19 cellular contexts compared by ENCODE assay signal in the genomic region with DNA sequence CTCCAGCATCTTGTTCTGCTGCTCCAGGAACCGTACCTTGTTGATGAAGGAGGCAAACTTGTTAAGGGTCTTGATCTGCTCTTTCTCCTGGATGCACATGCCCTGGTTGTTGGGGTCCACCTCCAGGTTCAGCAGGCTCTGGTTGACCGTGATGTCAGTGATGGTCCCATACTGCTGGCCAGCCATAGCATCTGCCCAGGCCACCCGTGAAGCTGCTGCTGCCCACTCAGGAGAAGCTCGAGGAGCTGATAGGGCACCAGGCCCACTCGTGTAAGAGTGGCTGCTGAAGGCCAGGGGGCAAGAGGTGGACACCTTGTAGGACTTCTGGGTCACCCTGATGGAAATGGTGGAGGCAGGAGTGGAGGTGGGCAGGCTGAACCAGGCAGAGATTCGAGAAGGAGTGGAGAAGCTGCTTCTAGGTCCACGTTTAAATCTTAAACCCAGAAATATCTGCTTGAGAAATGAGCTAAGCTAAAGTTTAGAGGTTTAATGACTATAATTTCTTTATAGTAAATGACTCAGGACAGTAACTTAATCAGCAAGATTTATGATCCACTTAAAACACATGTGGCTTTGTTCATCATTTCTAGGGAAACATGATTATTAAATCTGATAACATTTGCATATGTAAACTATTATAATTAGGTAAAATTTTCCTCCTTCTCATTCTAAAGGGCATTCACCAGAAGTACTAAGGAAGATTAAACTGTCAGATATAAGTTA.
DNase-seq lines count a peak whose midpoint lies in the region; ATAC-seq and TF ChIP-seq lines count a peak whose summit lies in the region.
"Had no signal": no experiment of that assay in that cellular context is flagged by ENCODE, and none has a peak within 500 bp of the region (broad histone marks: within the 10 kb centered on the region; RNA-seq: fewer than 3 reads in every experiment).

No MANE protein-coding gene starts in this region.

- H3K9me3 Mint-ChIP-seq in chondrocyte (ENCODE audit: low read depth) = peaks cover 4% of the 10 kb centered on the region
- peaks cover 9% of the 10 kb centered on the region for H3K9me3 Mint-ChIP-seq in activated CD4-positive, alpha-beta memory T cell treated with anti-CD3 and anti-CD28 coated beads for 36 hours
- H3K9me3 Mint-ChIP-seq: CD4-positive, alpha-beta T cell had no signal

- no peaks in the 10 kb centered on the region for H3K27me3 Mint-ChIP-seq in chondrocyte (ENCODE audit: low read depth)
- H3K27me3 Mint-ChIP-seq in activated CD4-positive, alpha-beta memory T cell treated with anti-CD3 and anti-CD28 coated beads for 36 hours = no peaks in the 10 kb centered on the region
- H3K27me3 Mint-ChIP-seq: CD4-positive, alpha-beta T cell had no signal

- H3K4me2 ChIP-seq in neuronal stem cell (ENCODE audit: insufficient read depth, low read length, poor library complexity, severe bottlenecking) = no peak overlapping the region
- H3K4me2 ChIP-seq: A549 had no signal

- H3K27ac ChIP-seq in left ventricle myocardium inferior (replicated peaks) (no peak overlapping the region), neuronal stem cell (replicated peaks; ENCODE audit: low read length) (no peak overlapping the region)
- H3K27ac ChIP-seq: 22Rv1, A549, C4-2B, HL-60 had no signal

- H3K4ac ChIP-seq in neuronal stem cell (ENCODE audit: low read length) = no peak overlapping the region

- no peaks in the 10 kb centered on the region for H3K36me3 ChIP-seq in left ventricle myocardium inferior
- H3K36me3 ChIP-seq in neuronal stem cell (replicated peaks in 1 of 2; ENCODE audit: control insufficient read depth in 2 of 2, insufficient read depth in 2 of 2, low read length in 2 of 2) = no peaks in the 10 kb centered on the region

- no peak overlapping the region for H3K14ac ChIP-seq in neuronal stem cell (ENCODE audit: low read length)

- TF ChIP-seq CTCF in left ventricle myocardium inferior (IDR thresholded peaks at IDR 0.05; ENCODE audit: borderline replicate concordance) (no peak), chondrocyte (IDR thresholded peaks at IDR 0.05) (no peak)

- no peaks in the 10 kb centered on the region for H3K27me3 ChIP-seq in left ventricle myocardium inferior (ENCODE audit: low read depth)
- H3K27me3 ChIP-seq in neuronal stem cell (ENCODE audit: control insufficient read depth in 3 of 3, insufficient read depth in 3 of 3, low read depth in 1 of 3, low read length in 3 of 3) = no peaks in the 10 kb centered on the region

- no peak overlapping the region for H2BK15ac ChIP-seq in neuronal stem cell (ENCODE audit: low read length)

- no peak for ATAC-seq in Right ventricle myocardium inferior
- ATAC-seq: A549, HCT116 had no signal

- no peak overlapping the region for H3K4me3 Mint-ChIP-seq in chondrocyte (ENCODE audit: unreplicated experiment)
- H3K4me3 Mint-ChIP-seq in activated CD4-positive, alpha-beta memory T cell treated with anti-CD3 and anti-CD28 coated beads for 36 hours = no peak overlapping the region
- H3K4me3 Mint-ChIP-seq: CD4-positive, alpha-beta T cell; HFFc6 had no signal

- no CpG with 5 or more reads among the region's 7 CpGs for WGBS in neuronal stem cell (ENCODE audit: extremely low coverage in 2 of 2, insufficient read length in 2 of 2, insufficient replicate concordance in 1 of 2), 2 donors

- H3K36me3 Mint-ChIP-seq in chondrocyte (ENCODE audit: low read depth) = no peaks in the 10 kb centered on the region
- H3K36me3 Mint-ChIP-seq in activated CD4-positive, alpha-beta memory T cell treated with anti-CD3 and anti-CD28 coated beads for 36 hours = no peaks in the 10 kb centered on the region

- DNase-seq in Right ventricle myocardium inferior (ENCODE audit: missing footprints) (peak; percentile 30), left ventricle myocardium inferior (no peak), chondrocyte (ENCODE audit: low spot score) (peak; percentile 66), neuronal stem cell (ENCODE audit: low spot score) (no peak), kidney tubule cell (ENCODE audit: low spot score) (no peak)
- no peak for DNase-seq in activated CD4-positive, alpha-beta memory T cell treated with anti-CD3 and anti-CD28 coated beads for 36 hours
- no peak for DNase-seq in stimulated activated CD8-positive, alpha-beta memory T cell treated with anti-CD3 and anti-CD28 coated beads, Interleukin-4, amount 100 ng/mL, for 48 hours
- DNase-seq: AML-193; Caco-2; CD4-positive, alpha-beta T cell; GDM1; GOT3; H7; HFFc6 had no signal

- no peak overlapping the region for H2BK12ac ChIP-seq in neuronal stem cell (ENCODE audit: low read length)

- no peak overlapping the region for H4K91ac ChIP-seq in neuronal stem cell (ENCODE audit: low read depth, low read length, poor library complexity)

- H3K4me1 ChIP-seq in left ventricle myocardium inferior = no peaks in the 10 kb centered on the region
- H3K4me1 ChIP-seq in neuronal stem cell (ENCODE audit: control insufficient read depth in 2 of 2, insufficient read depth in 1 of 2, low read depth in 1 of 2, low read length in 2 of 2) = no peaks in the 10 kb centered on the region
- H3K4me1 ChIP-seq: A549, Caco-2 had no signal

- H3K9me3 ChIP-seq in left ventricle myocardium inferior (replicated peaks) (no peaks in the 10 kb centered on the region), neuronal stem cell (replicated peaks in 1 of 2; ENCODE audit: control insufficient read depth in 2 of 2, insufficient read depth in 1 of 2, low read depth in 1 of 2, low read length in 2 of 2) (no peaks in the 10 kb centered on the region)
- H3K9me3 ChIP-seq: A549, Caco-2 had no signal

- H3K9ac ChIP-seq in neuronal stem cell (ENCODE audit: low read depth, low read length, poor library complexity) = no peak overlapping the region

- no peak overlapping the region for H2BK5ac ChIP-seq in neuronal stem cell (ENCODE audit: low read length)

- H3K79me1 ChIP-seq in neuronal stem cell (ENCODE audit: low read depth, low read length) = no peaks in the 10 kb centered on the region

- no peak overlapping the region for H2BK120ac ChIP-seq in neuronal stem cell (ENCODE audit: low read depth, low read length)

- POLR2A ChIA-PET in activated CD4-positive, alpha-beta memory T cell treated with anti-CD3 and anti-CD28 coated beads for 36 hours (lab: Charles Lee) = no interaction called here

- no peak overlapping the region for H4K8ac ChIP-seq in neuronal stem cell (ENCODE audit: low read depth, low read length)

- CTCF ChIA-PET in activated CD4-positive, alpha-beta memory T cell treated with anti-CD3 and anti-CD28 coated beads for 36 hours (lab: Charles Lee) = no interaction called here

- no peak overlapping the region for H3K4me3 ChIP-seq in left ventricle myocardium inferior
- H3K4me3 ChIP-seq in neuronal stem cell (ENCODE audit: low read length in 2 of 2) = no peak overlapping the region
- H3K4me3 ChIP-seq: A549 had no signal

- no peak overlapping the region for H3K27ac Mint-ChIP-seq in chondrocyte (ENCODE audit: unreplicated experiment)
- no peak overlapping the region for H3K27ac Mint-ChIP-seq in activated CD4-positive, alpha-beta memory T cell treated with anti-CD3 and anti-CD28 coated beads for 36 hours
- H3K27ac Mint-ChIP-seq: CD4-positive, alpha-beta T cell; HFFc6 had no signal

- H2AK5ac ChIP-seq in neuronal stem cell (ENCODE audit: low read depth, low read length) = no peak overlapping the region

- H3K23ac ChIP-seq in neuronal stem cell (ENCODE audit: low read depth, low read length, poor library complexity) = no peak overlapping the region

- no peak overlapping the region for H2AFZ ChIP-seq in neuronal stem cell (ENCODE audit: low read length)

- peak overlapping the region; percentile 52 for H3K18ac ChIP-seq in neuronal stem cell (ENCODE audit: low read length)

- H3K4me1 Mint-ChIP-seq in chondrocyte (ENCODE audit: low read depth) = peaks cover 3% of the 10 kb centered on the region
- no peaks in the 10 kb centered on the region for H3K4me1 Mint-ChIP-seq in activated CD4-positive, alpha-beta memory T cell treated with anti-CD3 and anti-CD28 coated beads for 36 hours (ENCODE audit: low read depth)

- intact Hi-C loops in Right ventricle myocardium inferior (cut with DNase I) = loop anchor here (10.0 kb wide), 1 partner anchor 697 kb away; no protein-coding TSS in a partner anchor
- intact Hi-C loops in left ventricle myocardium inferior (cut with micrococcal nuclease) = no loop called here
- intact Hi-C loops in activated CD4-positive, alpha-beta memory T cell treated with anti-CD3 and anti-CD28 coated beads for 36 hours (cut with micrococcal nuclease) = no loop called here

Comparison
In these comparisons a context has a peak if more than half of its experiments do, and no peak if none do; other contexts are left out.
1. DNase-seq: peak in Right ventricle myocardium inferior (single experiment) and chondrocyte (single experiment); none in left ventricle myocardium inferior (single experiment), neuronal stem cell (single experiment), activated CD4-positive, alpha-beta memory T cell treated with anti-CD3 and anti-CD28 coated beads for 36 hours (single experiment), kidney tubule cell (single experiment) and stimulated activated CD8-positive, alpha-beta memory T cell treated with anti-CD3 and anti-CD28 coated beads, Interleukin-4, amount 100 ng/mL, for 48 hours (single experiment).